7 cellular contexts compared by ENCODE assay signal in the genomic region with DNA sequence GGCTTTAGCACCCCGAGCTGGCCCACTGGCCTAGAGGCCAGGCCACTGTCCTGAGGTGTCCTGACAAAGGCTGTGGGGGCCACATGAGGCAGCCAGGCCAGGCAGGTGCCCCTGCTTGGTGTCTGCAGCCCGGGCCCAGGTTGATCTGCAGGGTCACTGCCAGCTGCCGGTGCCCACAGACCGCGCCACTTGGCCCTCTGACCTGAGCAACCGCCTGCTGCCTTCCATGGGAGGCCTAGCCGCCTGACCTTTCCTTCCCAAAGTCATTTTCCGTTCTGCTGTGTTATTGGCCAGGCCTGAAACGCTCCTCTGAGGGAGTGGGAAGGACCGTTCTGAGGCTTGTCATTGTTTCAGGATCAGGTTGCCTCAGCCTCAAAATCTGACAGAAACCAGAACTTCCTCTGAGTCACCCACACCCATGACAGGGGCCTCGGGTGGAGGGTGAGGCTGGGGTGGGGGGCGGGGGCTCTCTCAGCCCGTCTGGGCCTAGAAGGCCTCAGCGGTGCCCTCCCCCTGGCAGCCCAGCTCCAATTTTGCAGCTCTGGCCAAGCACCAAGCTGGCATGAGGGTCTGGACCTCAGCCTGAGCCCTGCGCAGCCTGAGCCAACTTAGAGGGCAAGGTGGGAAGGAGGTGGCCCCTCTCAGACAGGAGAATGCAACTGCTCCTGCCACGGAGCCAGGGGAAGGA.
DNase-seq lines count a peak whose midpoint lies in the region; ATAC-seq and TF ChIP-seq lines count a peak whose summit lies in the region.

No MANE protein-coding gene starts in this region.

- H3K27me3 Mint-ChIP-seq in activated CD8-positive, alpha-beta T cell treated with anti-CD3 and anti-CD28 coated beads, Interleukin-2, amount 10 ng/mL, durations not matched to agents 7 days and 5 days (ENCODE audit: low read depth), result peaks cover 6% of the 10 kb centered on the region

- CTCF ChIA-PET in activated CD8-positive, alpha-beta T cell treated with anti-CD3 and anti-CD28 coated beads, Interleukin-2, amount 10 ng/mL, durations not matched to agents 7 days and 5 days (lab: Charles Lee), result interaction anchor here (2.2 kb wide), 1 partner anchor 279 kb away, joined by 9 read pairs; no protein-coding TSS in a partner anchor

- TF ChIP-seq CTCF in ovary (IDR thresholded peaks at IDR 0.05) (no peak), tibial nerve (IDR thresholded peaks at IDR 0.05) (no peak)

- TF ChIP-seq POLR2A in ovary (IDR thresholded peaks at IDR 0.05) (no peak), tibial nerve (IDR thresholded peaks at IDR 0.05) (no peak)

- WGBS in esophagus, 2 donors, result 39 to 45% methylated on average over 16 of the region's 16 CpGs
- WGBS in ovary, 3 donors, result 67 to 88% (median 80%) methylated on average over 15 to 16 of the region's 16 CpGs
- 32 to 44% methylated on average over 13 to 14 of the region's 16 CpGs for WGBS in tibial nerve, 2 donors

- TF ChIP-seq EP300 in ovary (IDR thresholded peaks at IDR 0.05) (no peak), tibial nerve (IDR thresholded peaks at IDR 0.05) (peak in 1 of 2 donors; percentile 31)

- H3K36me3 Mint-ChIP-seq in activated CD8-positive, alpha-beta T cell treated with anti-CD3 and anti-CD28 coated beads, Interleukin-2, amount 10 ng/mL, durations not matched to agents 7 days and 5 days (ENCODE audit: low read depth), result peaks cover 6% of the 10 kb centered on the region

- no peaks in the 10 kb centered on the region for H3K27me3 ChIP-seq in esophagus (ENCODE audit: control insufficient read depth in 1 of 2, insufficient read depth in 2 of 2, low read length in 2 of 2)
- no peaks in the 10 kb centered on the region for H3K27me3 ChIP-seq in ovary
- H3K27me3 ChIP-seq in tibial nerve, result no peaks in the 10 kb centered on the region

- no peaks in the 10 kb centered on the region for H3K36me3 ChIP-seq in esophagus (ENCODE audit: control insufficient read depth in 2 of 2, insufficient read depth in 2 of 2, low read length in 1 of 2)
- no peaks in the 10 kb centered on the region for H3K36me3 ChIP-seq in ovary
- H3K36me3 ChIP-seq in tibial nerve, result no peaks in the 10 kb centered on the region

- H3K4me1 ChIP-seq in esophagus (ENCODE audit: control insufficient read depth in 2 of 2, insufficient read depth in 2 of 2, low read length in 1 of 2) (peaks cover 6 to 17% of the 10 kb centered on the region in 2 donors), ovary (ENCODE audit: insufficient read depth) (peaks cover 3% of the 10 kb centered on the region), tibial nerve (peaks cover 0 to 13% (median 0%) of the 10 kb centered on the region in 4 donors)

- intact Hi-C loops in ovary (cut with DNase I), result no loop called here

- peak overlapping the region; percentile 92 for H3K27ac Mint-ChIP-seq in activated CD8-positive, alpha-beta T cell treated with anti-CD3 and anti-CD28 coated beads, Interleukin-2, amount 10 ng/mL, durations not matched to agents 7 days and 5 days

- peak overlapping the region; percentile 42 for H3K4me3 Mint-ChIP-seq in activated CD8-positive, alpha-beta T cell treated with anti-CD3 and anti-CD28 coated beads, Interleukin-2, amount 10 ng/mL, durations not matched to agents 7 days and 5 days

- no peaks in the 10 kb centered on the region for H3K9me3 Mint-ChIP-seq in activated CD8-positive, alpha-beta T cell treated with anti-CD3 and anti-CD28 coated beads, Interleukin-2, amount 10 ng/mL, durations not matched to agents 7 days and 5 days (ENCODE audit: insufficient read depth)

- no peaks in the 10 kb centered on the region for H3K9me3 ChIP-seq in esophagus (ENCODE audit: control insufficient read depth in 2 of 2, insufficient read depth in 1 of 2, low read depth in 1 of 2, low read length in 1 of 2)
- no peaks in the 10 kb centered on the region for H3K9me3 ChIP-seq in ovary
- no peaks in the 10 kb centered on the region for H3K9me3 ChIP-seq in tibial nerve

- H3K27ac ChIP-seq in esophagus (ENCODE audit: low read depth in 2 of 2, low read length in 1 of 2) (peak overlapping the region; percentile 25 to 79), ovary (no peak overlapping the region), tibial nerve (peak overlapping the region in 3 of 4 donors; percentile 21 to 78 (median 74))

- H3K4me1 Mint-ChIP-seq in activated CD8-positive, alpha-beta T cell treated with anti-CD3 and anti-CD28 coated beads, Interleukin-2, amount 10 ng/mL, durations not matched to agents 7 days and 5 days (ENCODE audit: low read depth), result peaks cover 62% of the 10 kb centered on the region

- DNase-seq in HK-2 (ENCODE audit: unreplicated experiment) (peak; percentile 40), ovary (peak in 3 of 5 donors; percentile 7 to 33 (median 17)), tibial nerve (ENCODE audit: low spot score in 2 of 2) (peak in 1 of 2 donors; percentile 20), middle frontal gyrus (ENCODE audit: extremely low spot score, low spot score) (no peak)
- DNase-seq in activated CD8-positive, alpha-beta T cell treated with anti-CD3 and anti-CD28 coated beads, Interleukin-2, amount 10 ng/mL, durations not matched to agents 7 days and 5 days, result peak; percentile 56

- POLR2A ChIA-PET in activated CD8-positive, alpha-beta T cell treated with anti-CD3 and anti-CD28 coated beads, Interleukin-2, amount 10 ng/mL, durations not matched to agents 7 days and 5 days (lab: Charles Lee), result no interaction called here

- H3K4me3 ChIP-seq in esophagus (ENCODE audit: low read depth in 1 of 2, low read length in 2 of 2) (no peak overlapping the region), ovary (no peak overlapping the region), tibial nerve (no peak overlapping the region)

- ATAC-seq in GM19438 (IDR thresholded peaks at IDR 0.05; ENCODE audit: low read depth, unreplicated experiment), result peak; percentile 77
- ATAC-seq in activated CD8-positive, alpha-beta T cell treated with anti-CD3 and anti-CD28 coated beads, Interleukin-2, amount 10 ng/mL, durations not matched to agents 7 days and 5 days, result peak; percentile 74

Comparison
In these comparisons a context has a peak if more than half of its experiments do, and no peak if none do; other contexts are left out.
1. H3K27ac ChIP-seq: peak in esophagus (2 of 2) and tibial nerve (3 of 4); none in ovary (0 of 2).